ENCODE assay signal across 8 cellular contexts in the genomic region with DNA sequence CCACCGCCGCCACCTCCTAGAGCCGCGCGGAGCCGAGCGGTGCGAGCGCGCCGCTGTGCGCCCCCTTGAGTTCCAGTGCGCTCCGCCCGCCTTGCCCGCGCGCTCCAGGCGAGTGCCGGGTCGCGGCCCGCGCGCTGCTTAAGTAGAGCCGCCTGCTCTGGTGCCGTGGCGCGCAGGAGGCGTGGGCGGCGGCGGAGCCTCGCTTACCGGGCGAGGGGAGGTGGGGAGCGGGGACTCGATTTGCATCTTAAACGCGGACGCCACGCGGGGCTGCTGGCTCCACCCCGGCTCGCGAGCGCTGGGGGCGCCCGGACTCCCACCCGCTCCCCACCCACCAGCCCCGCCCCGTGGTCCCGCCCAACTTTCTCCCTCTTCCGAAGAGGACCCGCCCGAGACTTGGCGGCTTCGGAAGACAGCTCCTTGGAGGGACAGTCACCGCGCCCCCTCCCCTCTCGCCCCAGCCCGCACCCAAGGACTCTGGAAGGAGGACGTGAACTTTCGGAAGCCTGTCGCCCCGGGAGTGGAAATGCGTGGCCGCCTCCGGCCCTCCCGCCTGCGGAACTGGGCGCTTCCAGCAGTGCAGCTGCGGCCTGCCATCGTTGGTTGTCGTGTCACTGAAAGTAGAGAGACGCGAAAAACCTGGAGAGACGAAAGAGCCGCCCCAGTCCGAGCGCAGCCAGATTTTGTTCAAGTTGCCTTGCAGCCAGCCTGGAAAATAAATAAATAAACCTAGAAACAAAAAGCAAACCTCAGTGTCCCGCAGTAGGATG. TPM values are rescaled to one million over a fixed set of nuclear protein-coding genes. Genes with fewer than 3 reads are reported as not detected.
DNase-seq lines count a peak whose midpoint lies in the region; ATAC-seq lines count a peak whose summit lies in the region.

A gene (minus strand): TSS at position 114 of the 770 bp plus-strand sequence. CDS start 257 bp downstream, outside the sequence.

- in situ Hi-C loops in Caki2 (cut with HindIII; ENCODE audit: low pct_unique_long_range_greater_than_20kb, low sequenced_read_pairs), result no loop called here

- peak within 1 kb of the TSS; percentile 96 for H3K4me2 ChIP-seq in neuronal stem cell (ENCODE audit: insufficient read depth, low read length, poor library complexity, severe bottlenecking)

- peak within 1 kb of the TSS; percentile 35 for H2BK120ac ChIP-seq in neuronal stem cell (ENCODE audit: low read depth, low read length)

- H3K4ac ChIP-seq in neuronal stem cell (ENCODE audit: low read length), result no peak within 1 kb of the TSS

- no peaks in the 10 kb centered on the region for H3K79me1 ChIP-seq in neuronal stem cell (ENCODE audit: low read depth, low read length)

- peak within 1 kb of the TSS; percentile 99 for H2AFZ ChIP-seq in neuronal stem cell (ENCODE audit: low read length)

- H3K27me3 ChIP-seq in neuronal stem cell (ENCODE audit: control insufficient read depth in 3 of 3, insufficient read depth in 3 of 3, low read depth in 1 of 3, low read length in 3 of 3), result peaks cover 2 to 70% (median 29%) of the 10 kb centered on the region in 3 experiments

- H3K9ac ChIP-seq in neuronal stem cell (ENCODE audit: low read depth, low read length, poor library complexity), result peak within 1 kb of the TSS; percentile 87

- H3K14ac ChIP-seq in neuronal stem cell (ENCODE audit: low read length), result peak within 1 kb of the TSS; percentile 94

- peak; percentile 70 for ATAC-seq in GM19468 (IDR thresholded peaks at IDR 0.05; ENCODE audit: extremely low read depth, unreplicated experiment)

- peak within 1 kb of the TSS; percentile 85 for H3K23ac ChIP-seq in neuronal stem cell (ENCODE audit: low read depth, low read length, poor library complexity)

- H3K4me3 ChIP-seq in neuronal stem cell (ENCODE audit: low read length in 2 of 2), result peak within 1 kb of the TSS; percentile 55 to 80

- no peaks in the 10 kb centered on the region for H3K9me3 ChIP-seq in neuronal stem cell (replicated peaks in 1 of 2; ENCODE audit: control insufficient read depth in 2 of 2, insufficient read depth in 1 of 2, low read depth in 1 of 2, low read length in 2 of 2)

- DNase-seq in Caki2 (ENCODE audit: low read depth) (peak; percentile 76), HT1080 (ENCODE audit: low read depth) (peak; percentile 31), SHP77 (lab: John Stamatoyannopoulos, UW) (peak; percentile 9 to 37), foreskin melanocyte (peak; percentile 56), neuronal stem cell (ENCODE audit: low spot score) (peak; percentile 80), stromal cell of bone marrow (ENCODE audit: low read depth) (peak; percentile 68)
- DNase-seq in activated naive CD4-positive, alpha-beta T cell (lab: John Stamatoyannopoulos, UW), result peak; percentile 41 to 78 (median 48)

- no peak within 1 kb of the TSS for H2BK15ac ChIP-seq in neuronal stem cell (ENCODE audit: low read length)

- H2AK5ac ChIP-seq in neuronal stem cell (ENCODE audit: low read depth, low read length), result peak within 1 kb of the TSS; percentile 83

- no peak within 1 kb of the TSS for H4K91ac ChIP-seq in neuronal stem cell (ENCODE audit: low read depth, low read length, poor library complexity)

- no peaks in the 10 kb centered on the region for H3K36me3 ChIP-seq in neuronal stem cell (replicated peaks in 1 of 2; ENCODE audit: control insufficient read depth in 2 of 2, insufficient read depth in 2 of 2, low read length in 2 of 2)

- H4K8ac ChIP-seq in neuronal stem cell (ENCODE audit: low read depth, low read length), result peak within 1 kb of the TSS; percentile 88

- H3K18ac ChIP-seq in neuronal stem cell (ENCODE audit: low read length), result peak within 1 kb of the TSS; percentile 93

- H2BK5ac ChIP-seq in neuronal stem cell (ENCODE audit: low read length), result peak within 1 kb of the TSS; percentile 39

- H2BK12ac ChIP-seq in neuronal stem cell (ENCODE audit: low read length), result peak within 1 kb of the TSS; percentile 30

- H3K27ac ChIP-seq in neuronal stem cell (replicated peaks; ENCODE audit: low read length), result no peak within 1 kb of the TSS

- peaks cover 2 to 3% of the 10 kb centered on the region in 2 donors for H3K4me1 ChIP-seq in neuronal stem cell (ENCODE audit: control insufficient read depth in 2 of 2, insufficient read depth in 1 of 2, low read depth in 1 of 2, low read length in 2 of 2)

- WGBS in neuronal stem cell (ENCODE audit: extremely low coverage in 2 of 2, insufficient read length in 2 of 2, insufficient replicate concordance in 1 of 2), 2 donors, result no CpG with 5 or more reads among the region's 82 CpGs

RNA-seq across cellular contexts. Expression of the gene that starts here (rescaled TPM):
- total RNA-seq in Caki2 (2014; rRNA removed; shearing (Covaris generic); ENCODE audit: low replicate concordance), result 4.4 and 5.4 TPM in 2 replicates
- total RNA-seq in HT1080 (2014; rRNA removed; shearing (Covaris generic)), result 5.6 and 8.4 TPM in 2 replicates
- polyA plus RNA-seq in HT1080 (2015; cell fraction: cytosol; rRNA removed), result 5.9 and 7.1 TPM in 2 replicates
- polyA plus RNA-seq in HT1080 (2015; cell fraction: nucleus; rRNA removed), result 4.0 and 4.7 TPM in 2 replicates
- 2.8 TPM for polyA plus RNA-seq in neuronal stem cell (2013, experiment 1 of 2)
- polyA plus RNA-seq in neuronal stem cell (2013, experiment 2 of 2), result 2.7 TPM

Comparison
In these comparisons a context has a peak if more than half of its experiments do, and no peak if none do; other contexts are left out.
1. DNase-seq: peak in every context shown above with its lines; median percentile 80 in neuronal stem cell; 76 in Caki2; 68 in stromal cell of bone marrow; 56 in foreskin melanocyte; 48 in activated naive CD4-positive, alpha-beta T cell; 31 in HT1080; 23 in SHP77.